In genomic region chr14:34169561-34169960, GRCh38 we compare ENCODE assay signal across 28 cellular contexts.
"Had no signal": no experiment of that assay in that cellular context is flagged by ENCODE, and none has a peak within 500 bp of the region (broad histone marks: within the 10 kb centered on the region; RNA-seq: fewer than 3 reads in every experiment).

No MANE protein-coding gene starts in this region.

- H3K27ac ChIP-seq: left ventricle myocardium inferior, pancreas, prostate gland, skin epidermis, suprapubic skin, thoracic aorta, tibial artery, uterus had no signal

- H3K36me3 Mint-ChIP-seq: memory B cell; naive thymus-derived CD4-positive, alpha-beta T cell; type B pancreatic cell had no signal

- H3K9me3 Mint-ChIP-seq: memory B cell; naive thymus-derived CD4-positive, alpha-beta T cell; nephron; neural crest cell; stimulated activated naive CD8-positive, alpha-beta T cell treated with anti-CD3 and anti-CD28 coated beads, Interleukin-15, Interleukin-2, amounts not matched to agents 100 ng/mL and 50 ng/mL, for 24 hours; type B pancreatic cell had no signal

- H3K27ac Mint-ChIP-seq: memory B cell; naive thymus-derived CD4-positive, alpha-beta T cell; nephron; stimulated activated naive CD8-positive, alpha-beta T cell treated with anti-CD3 and anti-CD28 coated beads, Interleukin-15, Interleukin-2, amounts not matched to agents 100 ng/mL and 50 ng/mL, for 24 hours; type B pancreatic cell had no signal

- H3K36me3 ChIP-seq: left ventricle myocardium inferior, pancreas, prostate gland, suprapubic skin, thoracic aorta, tibial artery, uterus had no signal

- DNase-seq: hippocampal formation; left ventricle myocardium inferior; midbrain; mucosa of descending colon; naive thymus-derived CD4-positive, alpha-beta T cell; nucleus accumbens; pancreas; posterior cingulate gyrus; retina; right cardiac atrium; stimulated activated CD4-positive, alpha-beta T cell treated with anti-CD3 and anti-CD28 coated beads, Interleukin-12 subunit alpha, Interleukin-12 subunit beta, amount 100 ng/mL, for 4 hours; stimulated activated CD4-positive, alpha-beta T cell treated with anti-CD3 and anti-CD28 coated beads, Interleukin-15, amount 100 ng/mL, for 24 hours; stimulated activated CD4-positive, alpha-beta T cell treated with anti-CD3 and anti-CD28 coated beads, Interleukin-2, amount 100 ng/mL, for 24 hours; stimulated activated CD4-positive, alpha-beta T cell treated with anti-CD3 and anti-CD28 coated beads, Interleukin-4, amount 100 ng/mL, for 1 hour; stimulated activated naive CD4-positive, alpha-beta T cell; tibial artery; uterus had no signal

- H3K4me1 ChIP-seq: prostate gland, uterus had no signal

- H3K9me3 ChIP-seq: left ventricle myocardium inferior, mucosa of descending colon, pancreas, prostate gland, suprapubic skin, thoracic aorta, tibial artery, uterus had no signal

- ATAC-seq: mucosa of descending colon; naive thymus-derived CD4-positive, alpha-beta T cell; pancreas; right cardiac atrium; sciatic nerve had no signal

- H3K4me3 ChIP-seq: left ventricle myocardium inferior, lung, mucosa of descending colon, pancreas, prostate gland, skin epidermis, suprapubic skin, thoracic aorta, tibial artery, uterus had no signal

- FAIRE-seq: pancreas had no signal

- H3K27me3 ChIP-seq: pancreas, suprapubic skin, tibial artery, uterus had no signal

- H3K4me1 Mint-ChIP-seq: memory B cell had no signal

- H3K4me3 Mint-ChIP-seq: memory B cell; naive thymus-derived CD4-positive, alpha-beta T cell; nephron; neural crest cell; stimulated activated naive CD8-positive, alpha-beta T cell treated with anti-CD3 and anti-CD28 coated beads, Interleukin-15, Interleukin-2, amounts not matched to agents 100 ng/mL and 50 ng/mL, for 24 hours; type B pancreatic cell had no signal
